Comparison of ENCODE assay signal across 17 cellular contexts in genomic region chr3:192940129-192940528, GRCh38. TPM values are rescaled to one million over a fixed set of nuclear protein-coding genes. Genes with fewer than 3 reads are reported as not detected.
DNase-seq lines count a peak whose midpoint lies in the region; ATAC-seq and TF ChIP-seq lines count a peak whose summit lies in the region.
"Had no signal": no experiment of that assay in that cellular context is flagged by ENCODE, and none has a peak within 500 bp of the region (broad histone marks: within the 10 kb centered on the region; RNA-seq: fewer than 3 reads in every experiment).

No MANE protein-coding gene starts in this region.

- no peaks in the 10 kb centered on the region for H3F3A ChIP-seq in GM23338 (replicated peaks; ENCODE audit: low read depth)

- no peak overlapping the region for H3K4me2 ChIP-seq in GM23338

- POLR2A ChIA-PET in RWPE1 (lab: Yijun Ruan, JAX; ENCODE audit: low non-redundant PET) = no interaction called here

- no peaks in the 10 kb centered on the region for H3K4me1 ChIP-seq in GM23338 (ENCODE audit: insufficient read depth)

- DNase-seq in EL (peak; percentile 44), GM23338 (ENCODE audit: low spot score) (no peak), RWPE1 (ENCODE audit: low spot score) (peak; percentile 61), epithelial cell of esophagus (ENCODE audit: low read depth) (peak; percentile 69), NCI-H1105 treated with DMSO at 0.1 percent for 48 hours (lab: John Stamatoyannopoulos, UW) (no peak), H7 (no peak), SW480 (ENCODE audit: low spot score) (no peak), CD14-positive monocyte (ENCODE audit: low spot score) (no peak)
- DNase-seq: CD4-positive, alpha-beta memory T cell; DMS79; MM.1S; NCI-H1092 treated with DMSO at 0.1 percent for 48 hours; NCI-H1694 treated with DMSO at 0.1 percent for 48 hours; NCI-H2107; Right ventricle myocardium superior had no signal

- H3K27ac ChIP-seq in GM23338 (ENCODE audit: low read depth) (no peak overlapping the region), RWPE1 (no peak overlapping the region)

- no peaks in the 10 kb centered on the region for H3K9me2 ChIP-seq in GM23338 (ENCODE audit: insufficient read depth)

- no peaks in the 10 kb centered on the region for H4K20me1 ChIP-seq in GM23338 (replicated peaks; ENCODE audit: insufficient read depth)

- no peaks in the 10 kb centered on the region for H3K27me3 ChIP-seq in GM23338 (ENCODE audit: insufficient read depth)
- no peaks in the 10 kb centered on the region for H3K27me3 ChIP-seq in H7 (ENCODE audit: control insufficient read depth, insufficient read depth, low read length)

- no peaks in the 10 kb centered on the region for H3K4me1 Mint-ChIP-seq in GM23338
- H3K4me1 Mint-ChIP-seq in CD14-positive monocyte = no peaks in the 10 kb centered on the region
- H3K4me1 Mint-ChIP-seq: B cell; CD4-positive, alpha-beta memory T cell had no signal

- H3K27ac Mint-ChIP-seq in GM23338 (no peak overlapping the region), CD14-positive monocyte (no peak overlapping the region)
- H3K27ac Mint-ChIP-seq: B cell; T-helper 1 cell treated with Interleukin-12 subunit alpha and Interleukin-12 subunit beta and Interleukin-4 antibody, amounts not matched to agents 30 μg/mL and 1 μg/mL, for 36 hours had no signal

- H3K4me3 Mint-ChIP-seq in GM23338 (no peak overlapping the region), CD14-positive monocyte (no peak overlapping the region)
- H3K4me3 Mint-ChIP-seq: B cell; CD4-positive, alpha-beta memory T cell; T-helper 1 cell treated with Interleukin-12 subunit alpha and Interleukin-12 subunit beta and Interleukin-4 antibody, amounts not matched to agents 30 μg/mL and 1 μg/mL, for 36 hours had no signal

- TF ChIP-seq CTCF in GM23338 (conservative IDR thresholded peaks at IDR 0.05; ENCODE audit: low read depth in 2 of 2) (no peak), RWPE1 (conservative IDR thresholded peaks at IDR 0.05; ENCODE audit: low read depth) (no peak), epithelial cell of esophagus (IDR thresholded peaks at IDR 0.05; ENCODE audit: insufficient read depth, low read depth, low read length, missing control alignments) (no peak), CD14-positive monocyte (IDR thresholded peaks at IDR 0.05) (no peak)

- H3K79me2 ChIP-seq in GM23338 (replicated peaks; ENCODE audit: insufficient read depth) = no peaks in the 10 kb centered on the region

- H3K4me3 ChIP-seq in GM23338 = no peak overlapping the region
- no peak overlapping the region for H3K4me3 ChIP-seq in epithelial cell of esophagus (ENCODE audit: low read length)
- no peak overlapping the region for H3K4me3 ChIP-seq in H7 (ENCODE audit: insufficient read depth, low read depth, low read length)

- intact Hi-C loops in CD14-positive monocyte (cut with micrococcal nuclease) = no loop called here

- H2AFZ ChIP-seq in GM23338 = peak overlapping the region; percentile 69

- ATAC-seq in GM23338 = no peak

- CTCF ChIA-PET in RWPE1 (lab: Yijun Ruan, JAX) = no interaction called here

- H3K36me3 ChIP-seq in GM23338 (ENCODE audit: insufficient read depth) (no peaks in the 10 kb centered on the region), H7 (replicated peaks; ENCODE audit: control insufficient read depth, insufficient read depth, low read length) (no peaks in the 10 kb centered on the region)

- H3K36me3 Mint-ChIP-seq in GM23338 (ENCODE audit: low read depth) (no peaks in the 10 kb centered on the region), CD14-positive monocyte (no peaks in the 10 kb centered on the region)
- H3K36me3 Mint-ChIP-seq: CD4-positive, alpha-beta memory T cell had no signal

- H3K9me3 Mint-ChIP-seq in GM23338 (no peaks in the 10 kb centered on the region; the same call in 2 of the 3 replicates), CD14-positive monocyte (peaks cover 0 to 7% (median 3%) of the 10 kb centered on the region in 7 donors)

- H3K27me3 Mint-ChIP-seq in GM23338 (ENCODE audit: insufficient read depth, low read depth, poor library complexity) = peaks cover 1% of the 10 kb centered on the region
- H3K27me3 Mint-ChIP-seq in CD14-positive monocyte (ENCODE audit: low read depth in 3 of 3) = peaks cover 11 to 22% (median 11%) of the 10 kb centered on the region in 3 donors
- H3K27me3 Mint-ChIP-seq: CD4-positive, alpha-beta memory T cell had no signal

TF ChIP-seq in GM23338, 12 proteins besides CTCF, POLR2A, EP300 and RAD21:
- no peak for TF ChIP-seq CREB1 (CRISPR knock-in tag; IDR thresholded peaks at IDR 0.05; ENCODE audit: low read depth)

RNA-seq across cellular contexts. Expression of gene MB21D2, which starts 22.5 kb away (rescaled TPM):
- 34.1 and 35.9 TPM in 2 replicates for total RNA-seq in GM23338 (2014; rRNA removed; shearing (Covaris generic))
- polyA plus RNA-seq in GM23338 (2016; fragmentation: Nextera tagmentation; extraction: Ambion mirVana) (8.1 and 8.6 TPM in 2 replicates), CD14-positive monocyte (under 1 TPM; 0.37 to 0.59 TPM)
- total RNA-seq in H7 (2014; rRNA removed; shearing (Covaris generic)) = 32.6 and 36.9 TPM in 2 replicates

Comparison
In these comparisons a context has a peak if more than half of its experiments do, and no peak if none do; other contexts are left out.
1. DNase-seq: peak in EL (single experiment), RWPE1 (single experiment) and epithelial cell of esophagus (single experiment); none in GM23338 (single experiment), NCI-H1105 treated with DMSO at 0.1 percent for 48 hours (single experiment), H7 (single experiment), SW480 (single experiment) and CD14-positive monocyte (single experiment).